23 cellular contexts compared by ENCODE assay signal in the genomic region with DNA sequence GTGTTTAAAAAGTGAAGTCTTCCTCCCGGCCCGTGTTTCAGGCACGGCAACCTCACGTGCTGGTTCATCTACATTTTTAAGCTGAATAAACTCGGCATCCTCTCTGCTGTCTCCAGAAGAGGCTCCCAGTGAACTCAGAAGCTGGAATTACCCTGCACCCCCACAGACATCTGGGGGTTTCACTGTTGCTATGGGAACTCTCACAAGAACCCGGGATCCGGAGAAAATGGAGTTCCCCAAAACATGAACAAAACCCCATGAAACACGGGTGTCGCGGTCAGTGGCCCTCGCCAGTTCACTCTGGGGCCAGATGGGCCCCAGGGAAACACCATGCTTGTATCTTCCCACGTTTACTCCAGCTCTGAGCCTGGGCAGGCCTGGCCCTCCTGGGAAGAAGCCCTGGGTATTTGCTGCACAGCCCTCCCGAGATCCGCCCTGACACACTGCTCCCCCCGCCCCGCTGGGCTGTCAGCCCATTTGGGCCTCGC.
"Had no signal": no experiment of that assay in that cellular context is flagged by ENCODE, and none has a peak within 500 bp of the region (broad histone marks: within the 10 kb centered on the region; RNA-seq: fewer than 3 reads in every experiment).

No MANE protein-coding gene starts in this region.

- H3K9me3 ChIP-seq: body of pancreas, gastroesophageal sphincter, pancreas, upper lobe of left lung had no signal

- H3K27ac ChIP-seq: body of pancreas, cardiac muscle cell, epithelial cell of prostate, gastroesophageal sphincter, pancreas, upper lobe of left lung had no signal

- FAIRE-seq: pancreas had no signal

- H3K36me3 Mint-ChIP-seq: natural killer cell had no signal

- H3K4me1 ChIP-seq: body of pancreas, gastroesophageal sphincter, pancreas, upper lobe of left lung had no signal

- H3K4me3 ChIP-seq: body of pancreas, cardiac muscle cell, gastroesophageal sphincter, pancreas, upper lobe of left lung had no signal

- H3K27ac Mint-ChIP-seq: activated CD8-positive, alpha-beta T cell treated with anti-CD3 and anti-CD28 coated beads, Interleukin-2, amount 10 ng/mL, durations not matched to agents 7 days and 5 days; activated T-helper 1 cell treated with anti-CD3 and anti-CD28 coated beads, Interleukin-12 subunit alpha, Interleukin-12 subunit beta, Interleukin-2, Interleukin-4 antibody, amounts not matched to agents 30 ng/mL and 10 ng/mL and 1 ng/mL, durations not matched to agents 14 hours and 24 hours and 36 hours; natural killer cell had no signal

- DNase-seq: activated CD4-positive, alpha-beta T cell treated with anti-CD3 and anti-CD28 coated beads for 1 hour; activated CD4-positive, alpha-beta T cell treated with anti-CD3 and anti-CD28 coated beads, Interleukin-2, amount 50 U/mL, for 1 hour; activated CD8-positive, alpha-beta T cell treated with anti-CD3 and anti-CD28 coated beads, Interleukin-2, amount 10 ng/mL, durations not matched to agents 7 days and 5 days; activated gamma-delta T cell; activated naive CD4-positive, alpha-beta T cell treated with anti-CD3 and anti-CD28 coated beads, Interleukin-2, amount 50 U/mL, for 16 hours; anterior cingulate cortex; body of pancreas; head of caudate nucleus; hypothalamus; left ventricle myocardium superior; mammary epithelial cell; midbrain; natural killer cell; pancreas; right cardiac atrium; stimulated activated CD4-positive, alpha-beta T cell treated with anti-CD3 and anti-CD28 coated beads, Interleukin-12 subunit alpha, Interleukin-12 subunit beta, amount 100 ng/mL, for 4 hours; stimulated activated CD4-positive, alpha-beta T cell treated with anti-CD3 and anti-CD28 coated beads, Interleukin-4, amount 100 ng/mL, for 4 hours; stimulated activated naive CD8-positive, alpha-beta T cell treated with anti-CD3 and anti-CD28 coated beads, Interleukin-15, Interleukin-2, amounts not matched to agents 100 U/mL and 50 U/mL, for 24 hours; upper lobe of left lung had no signal

- H3K4me3 Mint-ChIP-seq: activated CD8-positive, alpha-beta T cell treated with anti-CD3 and anti-CD28 coated beads, Interleukin-2, amount 10 ng/mL, durations not matched to agents 7 days and 5 days; activated T-helper 1 cell treated with anti-CD3 and anti-CD28 coated beads, Interleukin-12 subunit alpha, Interleukin-12 subunit beta, Interleukin-2, Interleukin-4 antibody, amounts not matched to agents 30 ng/mL and 10 ng/mL and 1 ng/mL, durations not matched to agents 14 hours and 24 hours and 36 hours; natural killer cell had no signal

- H3K27me3 ChIP-seq: body of pancreas, cardiac muscle cell, pancreas had no signal

- H3K36me3 ChIP-seq: cardiac muscle cell, gastroesophageal sphincter, pancreas, upper lobe of left lung had no signal

- H3K9me3 Mint-ChIP-seq: activated T-helper 1 cell treated with anti-CD3 and anti-CD28 coated beads, Interleukin-12 subunit alpha, Interleukin-12 subunit beta, Interleukin-2, Interleukin-4 antibody, amounts not matched to agents 30 ng/mL and 10 ng/mL and 1 ng/mL, durations not matched to agents 14 hours and 24 hours and 36 hours; natural killer cell had no signal

- ATAC-seq: activated CD8-positive, alpha-beta T cell treated with anti-CD3 and anti-CD28 coated beads, Interleukin-2, amount 10 ng/mL, durations not matched to agents 7 days and 5 days; body of pancreas; gastroesophageal sphincter; left ventricle myocardium superior; natural killer cell; pancreas; right cardiac atrium; stimulated activated naive CD8-positive, alpha-beta T cell treated with anti-CD3 and anti-CD28 coated beads, Interleukin-15, Interleukin-2, amounts not matched to agents 100 U/mL and 50 U/mL, for 24 hours had no signal

- H3K4me1 Mint-ChIP-seq: natural killer cell had no signal
